Comparison of ENCODE assay signal across 32 cellular contexts in genomic region chr18:51656249-51656648, GRCh38.
"Had no signal": no experiment of that assay in that cellular context is flagged by ENCODE, and none has a peak within 500 bp of the region (broad histone marks: within the 10 kb centered on the region; RNA-seq: fewer than 3 reads in every experiment).

No MANE protein-coding gene starts in this region.

- H3K27me3 ChIP-seq: brain microvascular endothelial cell, MG63, SJCRH30 had no signal

- FAIRE-seq: colon, TTC549 had no signal

- DNase-seq: activated CD4-positive, alpha-beta memory T cell treated with anti-CD3 and anti-CD28 coated beads for 36 hours; activated CD4-positive, alpha-beta T cell treated with anti-CD3 and anti-CD28 coated beads for 4 hours; activated CD4-positive, alpha-beta T cell treated with anti-CD3 and anti-CD28 coated beads, Interleukin-2, amount 50 U/mL, for 1 hour; activated CD8-positive, alpha-beta memory T cell treated with anti-CD3 and anti-CD28 coated beads, Interleukin-2, amount 50 U/mL, for 4 hours; activated naive CD4-positive, alpha-beta T cell treated with anti-CD3 and anti-CD28 coated beads, Interleukin-2, amount 10 ng/mL, durations not matched to agents 7 days and 5 days; activated T-cell treated with anti-CD3 and anti-CD28 coated beads for 4 hours; activated T-cell treated with anti-CD3 and anti-CD28 coated beads, Interleukin-2, amount 50 U/mL, for 4 hours; amniotic stem cell; aorta; brain microvascular endothelial cell; central memory CD4-positive, alpha-beta T cell; Karpas-422; MG63; NCI-H1048; NCI-H1436 treated with DMSO at 0.1 percent for 48 hours; NCI-H1694 treated with DMSO at 0.1 percent for 48 hours; NCI-H2029; NCI-H2107; NCI-H2171; NCI-H510A; NCI-H526; NCI-H748 treated with DMSO at 0.1 percent for 48 hours; NK-92 treated with Interleukin-12 subunit alpha and Interleukin-12 subunit beta, amount 100 ng/mL, for 24 hours; OCI-M1; SHP77; SJCRH30; T1000 had no signal

- H3K27ac ChIP-seq: brain microvascular endothelial cell, SJCRH30, SK-N-MC had no signal

- H3K9me3 ChIP-seq: MG63, SJCRH30 had no signal

- ATAC-seq: activated CD4-positive, CD25-positive, alpha-beta regulatory T cell treated with anti-CD3 and anti-CD28 coated beads, Interleukin-2, amount 50 U/mL, for 24 hours; activated T-cell treated with anti-CD3 and anti-CD28 coated beads, Interleukin-2, amount 50 U/mL, for 4 hours; WTC11 had no signal

- H3K4me1 ChIP-seq: SJCRH30 had no signal

- H3K36me3 ChIP-seq: brain microvascular endothelial cell, MG63, SJCRH30 had no signal

- H3K4me3 ChIP-seq: MG63, SJCRH30, SK-N-MC had no signal
